ENCODE assay signal across 8 cellular contexts in genomic region chr1:208238710-208239517, GRCh38. TPM values are rescaled to one million over a fixed set of nuclear protein-coding genes. Genes with fewer than 3 reads are reported as not detected.
DNase-seq lines count a peak whose midpoint lies in the region; ATAC-seq lines count a peak whose summit lies in the region.

No MANE protein-coding gene starts in this region.

- H3K4me3 ChIP-seq in muscle layer of duodenum (ENCODE audit: low read depth in 1 of 2, low read length in 2 of 2) = peak overlapping the region in 1 of 2 donors; percentile 49

- H3K36me3 ChIP-seq in muscle layer of duodenum (ENCODE audit: control insufficient read depth in 1 of 2, insufficient read depth in 2 of 2, low read length in 2 of 2) = no peaks in the 10 kb centered on the region

- no peaks in the 10 kb centered on the region for H3K27me3 ChIP-seq in muscle layer of duodenum (ENCODE audit: low read depth, low read length)

- peak overlapping the region; percentile 72 for H3K27ac ChIP-seq in muscle layer of duodenum (ENCODE audit: low read length)

- ATAC-seq in HG03066 (IDR thresholded peaks at IDR 0.05; ENCODE audit: low read depth, unreplicated experiment) = peak; percentile 45
- ATAC-seq in GM19328 (IDR thresholded peaks at IDR 0.05; ENCODE audit: unreplicated experiment) = no peak

- H3K4me1 ChIP-seq in muscle layer of duodenum (ENCODE audit: control insufficient read depth in 1 of 2, insufficient read depth in 2 of 2, low read length in 2 of 2) = peaks cover 55 to 67% of the 10 kb centered on the region in 2 donors

- no peaks in the 10 kb centered on the region for H3K9me3 ChIP-seq in muscle layer of duodenum (ENCODE audit: control insufficient read depth in 1 of 2, low read length in 2 of 2)

- DNase-seq in ELF-1 (ENCODE audit: low read depth, low spot score) (peak; percentile 79), RKO (ENCODE audit: low spot score) (peak; percentile 57), epidermal melanocyte (ENCODE audit: insufficient read length, low spot score) (peak; percentile 61), H4 (ENCODE audit: low spot score) (no peak)
- no peak for DNase-seq in activated T-cell treated with anti-CD3 and anti-CD28 coated beads, Interleukin-2, amount 50 U/mL, for 48 hours

RNA-seq across cellular contexts. Expression of gene PLXNA2, which starts 5.3 kb away (rescaled TPM):
- 0.80 and 0.89 TPM in 2 replicates for total RNA-seq in H4 (2014; rRNA removed; shearing (Covaris generic))

Comparison
In these comparisons a context has a peak if more than half of its experiments do, and no peak if none do; other contexts are left out.
1. DNase-seq: peak in ELF-1 (single experiment), RKO (single experiment) and epidermal melanocyte (single experiment); none in H4 (single experiment) and activated T-cell treated with anti-CD3 and anti-CD28 coated beads, Interleukin-2, amount 50 U/mL, for 48 hours (0 of 2).